Comparison of ENCODE assay signal across 26 cellular contexts in the genomic region with DNA sequence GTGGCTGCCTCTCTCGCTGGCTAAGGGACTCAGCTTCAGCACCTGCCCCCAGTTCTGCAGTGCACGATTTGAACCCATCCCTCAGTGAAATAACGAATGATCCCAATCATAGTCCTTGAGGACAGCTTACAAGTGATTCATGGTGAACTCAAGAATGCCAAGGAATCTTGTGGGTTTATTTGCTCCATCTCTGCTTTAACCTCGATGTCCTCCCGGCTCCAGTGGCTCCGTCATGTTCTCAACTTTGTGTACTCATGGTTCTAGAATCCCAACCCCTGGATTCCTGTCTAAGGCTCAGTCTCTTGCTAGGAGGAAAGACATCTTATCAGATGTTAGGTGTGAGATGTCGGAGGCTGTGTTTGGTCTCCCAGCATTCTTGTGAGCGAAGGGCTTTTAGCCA. TPM values are rescaled to one million over a fixed set of nuclear protein-coding genes. Genes with fewer than 3 reads are reported as not detected.
DNase-seq lines count a peak whose midpoint lies in the region; ATAC-seq and TF ChIP-seq lines count a peak whose summit lies in the region.
"Had no signal": no experiment of that assay in that cellular context is flagged by ENCODE, and none has a peak within 500 bp of the region (broad histone marks: within the 10 kb centered on the region; RNA-seq: fewer than 3 reads in every experiment).

No MANE protein-coding gene starts in this region.

- no peak overlapping the region for H3K4me3 ChIP-seq in AG04450 (ENCODE audit: low read depth, low read length)
- no peak overlapping the region for H3K4me3 ChIP-seq in GM23248
- H3K4me3 ChIP-seq in fibroblast of villous mesenchyme (ENCODE audit: low read depth, low read length) = no peak overlapping the region
- no peak overlapping the region for H3K4me3 ChIP-seq in effector memory CD4-positive, alpha-beta T cell (ENCODE audit: insufficient read depth, low read depth, low read length, poor library complexity, severe bottlenecking)
- no peak overlapping the region for H3K4me3 ChIP-seq in upper lobe of right lung
- H3K4me3 ChIP-seq in smooth muscle cell = no peak overlapping the region
- H3K4me3 ChIP-seq: GM12878, GM23338, SK-N-MC had no signal

- ATAC-seq in upper lobe of right lung = no peak
- ATAC-seq: GM12878, GM23338, Panc1, WTC11 had no signal

- in situ Hi-C loops in GM23248 (cut with MboI) = no loop called here

- WGBS in GM23248 (ENCODE audit: low coverage in 1 of 2, low lambda C conversion rate in 2 of 2, missing lambda C conversion rate in 2 of 2), 2 experiments = 25 to 30% methylated on average over 8 of the region's 8 CpGs
- WGBS in smooth muscle cell (ENCODE audit: low lambda C conversion rate) = 70% methylated on average over 8 of the region's 8 CpGs

- H3K27me3 ChIP-seq in AG04450 (ENCODE audit: control insufficient read depth, insufficient read depth, low read length) (no peaks in the 10 kb centered on the region), GM23248 (replicated peaks; ENCODE audit: insufficient read depth) (no peaks in the 10 kb centered on the region), upper lobe of right lung (no peaks in the 10 kb centered on the region), smooth muscle cell (ENCODE audit: low read depth) (peaks cover 16% of the 10 kb centered on the region)
- H3K27me3 ChIP-seq in effector memory CD4-positive, alpha-beta T cell (replicated peaks; ENCODE audit: control insufficient read depth, insufficient read depth, low read length, poor library complexity, severe bottlenecking) = no peaks in the 10 kb centered on the region

- DNase-seq in AG04450 (ENCODE audit: low read depth, low spot score) = no peak
- peak; percentile 83 for DNase-seq in GM23248
- peak; percentile 97 for DNase-seq in amniotic epithelial cell (ENCODE audit: low read depth)
- DNase-seq in fibroblast of villous mesenchyme (ENCODE audit: low read depth) = peak; percentile 47
- no peak for DNase-seq in NCI-H526 (lab: John Stamatoyannopoulos, UW)
- DNase-seq in effector memory CD4-positive, alpha-beta T cell = no peak
- DNase-seq in upper lobe of right lung = no peak
- DNase-seq in smooth muscle cell (lab: John Stamatoyannopoulos, UW; ENCODE audit: unreplicated experiment) = no peak
- DNase-seq: activated CD4-positive, alpha-beta memory T cell treated with anti-CD3 and anti-CD28 coated beads for 36 hours; activated gamma-delta T cell treated with Interleukin-2 at 50 U/mL for 16 hours; amygdala; erythroblast; GF-D8; head of caudate nucleus; NCI-H1105; NCI-H2081; stimulated activated CD4-positive, alpha-beta T cell treated with anti-CD3 and anti-CD28 coated beads, Interleukin-12 subunit alpha, Interleukin-12 subunit beta, amount 100 ng/mL, for 4 hours had no signal

- no peaks in the 10 kb centered on the region for H3K36me3 ChIP-seq in GM23248 (ENCODE audit: low read depth)
- no peaks in the 10 kb centered on the region for H3K36me3 ChIP-seq in effector memory CD4-positive, alpha-beta T cell (ENCODE audit: control insufficient read depth, insufficient read depth, low read length)
- no peaks in the 10 kb centered on the region for H3K36me3 ChIP-seq in upper lobe of right lung
- no peaks in the 10 kb centered on the region for H3K36me3 ChIP-seq in smooth muscle cell (ENCODE audit: low read depth)

- H3K4me2 ChIP-seq in GM23248 (ENCODE audit: unreplicated experiment) (no peak overlapping the region), smooth muscle cell (no peak overlapping the region)
- H3K4me2 ChIP-seq: GM23338 had no signal

- H3K4me1 ChIP-seq in GM23248 (ENCODE audit: insufficient read depth) (peaks cover 30% of the 10 kb centered on the region), upper lobe of right lung (peaks cover 6% of the 10 kb centered on the region), smooth muscle cell (ENCODE audit: low read depth) (no peaks in the 10 kb centered on the region)
- no peaks in the 10 kb centered on the region for H3K4me1 ChIP-seq in effector memory CD4-positive, alpha-beta T cell (ENCODE audit: control insufficient read depth, insufficient read depth, low read length, poor library complexity, severe bottlenecking)

- no peaks in the 10 kb centered on the region for H3K79me2 ChIP-seq in GM23248 (ENCODE audit: insufficient read depth)
- H3K79me2 ChIP-seq in smooth muscle cell (ENCODE audit: low read depth) = no peaks in the 10 kb centered on the region

- H4K20me1 ChIP-seq in GM23248 (ENCODE audit: insufficient read depth) (no peaks in the 10 kb centered on the region), smooth muscle cell (ENCODE audit: low read depth) (no peaks in the 10 kb centered on the region)

- POLR2A ChIA-PET in AG04450 (lab: Yijun Ruan, JAX) = interaction anchor here (1.0 kb wide), 1 partner anchor 155 kb away, joined by 3 read pairs; no protein-coding TSS in a partner anchor

- intact Hi-C loops in upper lobe of right lung (cut with DNase I) = no loop called here

- H2AFZ ChIP-seq in GM23248 (peak overlapping the region; percentile 31), smooth muscle cell (ENCODE audit: low read depth) (no peak overlapping the region)
- H2AFZ ChIP-seq: GM23338 had no signal

- peak overlapping the region; percentile 87 for H3K27ac ChIP-seq in AG04450 (ENCODE audit: low read depth, low read length)
- peak overlapping the region; percentile 81 for H3K27ac ChIP-seq in GM23248
- no peak overlapping the region for H3K27ac ChIP-seq in effector memory CD4-positive, alpha-beta T cell (ENCODE audit: insufficient read depth, low read length, poor library complexity, severe bottlenecking)
- H3K27ac ChIP-seq in upper lobe of right lung = no peak overlapping the region
- no peak overlapping the region for H3K27ac ChIP-seq in smooth muscle cell (ENCODE audit: low read depth)
- H3K27ac ChIP-seq: SK-N-MC had no signal

- H3F3A ChIP-seq in GM23248 (ENCODE audit: insufficient read depth) (peaks cover 36% of the 10 kb centered on the region), smooth muscle cell (ENCODE audit: low read depth) (no peaks in the 10 kb centered on the region)

- H3K9ac ChIP-seq in GM23248 (peak overlapping the region; percentile 32; the same call in 1 of the 2 replicates), smooth muscle cell (ENCODE audit: low read depth) (no peak overlapping the region)

- H3K9me3 ChIP-seq in AG04450 (ENCODE audit: control insufficient read depth, insufficient read depth, low read length) = no peaks in the 10 kb centered on the region; the same call in 1 of the 2 replicates
- H3K9me3 ChIP-seq in GM23248 (ENCODE audit: low read depth) = no peaks in the 10 kb centered on the region
- H3K9me3 ChIP-seq in effector memory CD4-positive, alpha-beta T cell (ENCODE audit: control insufficient read depth, low read length) = no peaks in the 10 kb centered on the region
- no peaks in the 10 kb centered on the region for H3K9me3 ChIP-seq in upper lobe of right lung
- H3K9me3 ChIP-seq in smooth muscle cell (replicated peaks; ENCODE audit: low read depth) = no peaks in the 10 kb centered on the region

- CTCF ChIA-PET in AG04450 (lab: Charles Lee) = interaction anchor here (1.0 to 1.7 kb wide), 2 partner anchors 10 to 325 kb away, joined by 3 to 8 read pairs; no protein-coding TSS in a partner anchor

- H3K9me2 ChIP-seq in GM23248 (ENCODE audit: insufficient read depth) = no peaks in the 10 kb centered on the region

- no peak for TF ChIP-seq CTCF in AG04450 (IDR thresholded peaks at IDR 0.05; ENCODE audit: low read depth, low read length)
- no peak for TF ChIP-seq CTCF in fibroblast of villous mesenchyme (IDR thresholded peaks at IDR 0.05; ENCODE audit: insufficient read depth, low read depth, low read length)
- TF ChIP-seq CTCF in upper lobe of right lung (IDR thresholded peaks at IDR 0.05) = no peak
- TF ChIP-seq CTCF in smooth muscle cell (IDR thresholded peaks at IDR 0.05; ENCODE audit: borderline replicate concordance, insufficient read depth, poor library complexity, severe bottlenecking) = no peak

RNA-seq across cellular contexts. Expression of gene GTSF1L, which starts 29.0 kb away (rescaled TPM):
- polyA plus RNA-seq in AG04450 (2011; rRNA removed) (not detected in 2 replicates), GM23248 (2016; fragmentation: Nextera tagmentation; extraction: Ambion mirVana) (not detected in 2 replicates), smooth muscle cell (not detected in 2 replicates)
- not detected in 2 replicates for polyA minus RNA-seq in AG04450 (2011; rRNA and poly(A)+ RNA removed)
- total RNA-seq in GM23248 (2014; rRNA removed; shearing (Covaris generic)) = not detected in 2 replicates
- total RNA-seq in fibroblast of villous mesenchyme (not detected in 2 replicates), upper lobe of right lung (not detected), smooth muscle cell (not detected in 2 replicates)
- total RNA-seq: activated CD4-positive, alpha-beta memory T cell treated with anti-CD3 and anti-CD28 coated beads for 36 hours; GM23338; HT-29; liver; T-helper 2 cell treated with Interferon-gamma antibody and Interleukin-4, amounts not matched to agents 100 ng/mL and 5 ng/mL, for 36 hours; ureter; WTC11 had no signal
- polyA plus RNA-seq: GM23338, liver had no signal

Comparison
In these comparisons a context has a peak if more than half of its experiments do, and no peak if none do; other contexts are left out.
1. DNase-seq: peak in GM23248 (single experiment), amniotic epithelial cell (single experiment) and fibroblast of villous mesenchyme (single experiment); none in AG04450 (single experiment), NCI-H526 (0 of 2), effector memory CD4-positive, alpha-beta T cell (0 of 3), upper lobe of right lung (single experiment) and smooth muscle cell (single experiment).
2. H3K27ac ChIP-seq: peak in AG04450 (single experiment) and GM23248 (single experiment); none in effector memory CD4-positive, alpha-beta T cell (single experiment), upper lobe of right lung (single experiment) and smooth muscle cell (single experiment).